In genomic region chr5:107157811-107158210, GRCh38 we compare ENCODE assay signal across 15 cellular contexts.
"Had no signal": no experiment of that assay in that cellular context is flagged by ENCODE, and none has a peak within 500 bp of the region (broad histone marks: within the 10 kb centered on the region; RNA-seq: fewer than 3 reads in every experiment).

No MANE protein-coding gene starts in this region.

- H3K27ac ChIP-seq: ascending aorta, breast epithelium, heart left ventricle, right atrium auricular region had no signal

- H3K4me1 ChIP-seq: ascending aorta, breast epithelium, heart left ventricle, right atrium auricular region had no signal

- H3K36me3 ChIP-seq: ascending aorta, breast epithelium, heart left ventricle, right atrium auricular region had no signal

- H3K27ac Mint-ChIP-seq: activated naive CD8-positive, alpha-beta T cell treated with anti-CD3 and anti-CD28 coated beads, Interleukin-2, amount 50 U/mL, for 24 hours; dendritic cell treated with granulocyte-macrophage colony-stimulating factor and Interleukin-4, amounts not matched to agents 40 ng/mL and 50 ng/mL, for 4 days; naive B cell; type B pancreatic cell had no signal

- H3K27me3 Mint-ChIP-seq: activated naive CD8-positive, alpha-beta T cell treated with anti-CD3 and anti-CD28 coated beads, Interleukin-2, amount 50 U/mL, for 24 hours; dendritic cell treated with granulocyte-macrophage colony-stimulating factor and Interleukin-4, amounts not matched to agents 40 ng/mL and 50 ng/mL, for 4 days; naive B cell; type B pancreatic cell had no signal

- H3K4me3 Mint-ChIP-seq: activated naive CD8-positive, alpha-beta T cell treated with anti-CD3 and anti-CD28 coated beads, Interleukin-2, amount 50 U/mL, for 24 hours; dendritic cell treated with granulocyte-macrophage colony-stimulating factor and Interleukin-4, amounts not matched to agents 40 ng/mL and 50 ng/mL, for 4 days; type B pancreatic cell had no signal

- H3K4me1 Mint-ChIP-seq: activated naive CD8-positive, alpha-beta T cell treated with anti-CD3 and anti-CD28 coated beads, Interleukin-2, amount 50 U/mL, for 24 hours; naive B cell had no signal

- DNase-seq: activated CD4-positive, CD25-positive, alpha-beta regulatory T cell treated with anti-CD3 and anti-CD28 coated beads, Interleukin-2, amount 50 U/mL, for 72 hours; activated naive CD4-positive, alpha-beta T cell treated with Interleukin-2 at 50 U/mL for 16 hours; activated naive CD8-positive, alpha-beta T cell treated with anti-CD3 and anti-CD28 coated beads, Interleukin-2, amount 50 U/mL, for 24 hours; cerebellar nuclear complex; left cardiac atrium; naive B cell; small intestine; stimulated activated naive CD8-positive, alpha-beta T cell treated with anti-CD3 and anti-CD28 coated beads, Interleukin-15, Interleukin-2, amounts not matched to agents 100 U/mL and 50 U/mL, for 24 hours had no signal

- H3K9me3 ChIP-seq: ascending aorta, breast epithelium, heart left ventricle, right atrium auricular region had no signal

- H3K4me3 ChIP-seq: ascending aorta, breast epithelium, heart left ventricle, lung, right atrium auricular region had no signal

- ATAC-seq: activated naive CD8-positive, alpha-beta T cell treated with anti-CD3 and anti-CD28 coated beads, Interleukin-2, amount 50 U/mL, for 24 hours; heart left ventricle; left cardiac atrium; stimulated activated naive CD8-positive, alpha-beta T cell treated with anti-CD3 and anti-CD28 coated beads, Interleukin-15, Interleukin-2, amounts not matched to agents 100 U/mL and 50 U/mL, for 24 hours had no signal

- H3K27me3 ChIP-seq: ascending aorta, breast epithelium, heart left ventricle, right atrium auricular region had no signal

- H3K36me3 Mint-ChIP-seq: naive B cell, type B pancreatic cell had no signal
